8 cellular contexts compared by ENCODE assay signal in genomic region chr5:138449501-138450239, GRCh38. TPM values are rescaled to one million over a fixed set of nuclear protein-coding genes. Genes with fewer than 3 reads are reported as not detected.
DNase-seq lines count a peak whose midpoint lies in the region; ATAC-seq and TF ChIP-seq lines count a peak whose summit lies in the region.

No MANE protein-coding gene starts in this region.

- H3K4me1 ChIP-seq in GM23248 (ENCODE audit: insufficient read depth) (peaks cover 14% of the 10 kb centered on the region), adipocyte (ENCODE audit: control insufficient read depth, insufficient read depth, low read length) (peaks cover 5% of the 10 kb centered on the region), psoas muscle (no peaks in the 10 kb centered on the region), vagina (peaks cover 5% of the 10 kb centered on the region)

- no peaks in the 10 kb centered on the region for H4K20me1 ChIP-seq in GM23248 (ENCODE audit: insufficient read depth)

- peak; percentile 86 for DNase-seq in DMS114 treated with DMSO at 0.1 percent for 48 hours (lab: John Stamatoyannopoulos, UW; ENCODE audit: unreplicated experiment)
- peak; percentile 95 for DNase-seq in GM23248
- peak; percentile 51 for DNase-seq in NCI-H1048 (lab: John Stamatoyannopoulos, UW)
- peak; percentile 15 to 77 (median 61) for DNase-seq in T-cell
- DNase-seq in adipocyte (ENCODE audit: low read depth) = peak; percentile 96
- peak; percentile 94 for DNase-seq in cardiac septum (ENCODE audit: low spot score)
- DNase-seq in psoas muscle = peak; percentile 91 to 95
- peak; percentile 90 to 92 for DNase-seq in vagina (ENCODE audit: extremely low spot score in 2 of 2)

- H3K36me3 Mint-ChIP-seq in T-cell = no peaks in the 10 kb centered on the region

- no peak overlapping the region for H3K4me3 Mint-ChIP-seq in T-cell

- H3K4me3 ChIP-seq in GM23248 (peak overlapping the region; percentile 55), adipocyte (ENCODE audit: low read length) (no peak overlapping the region), psoas muscle (no peak overlapping the region), vagina (peak overlapping the region in 1 of 2 donors; percentile 13)

- no peaks in the 10 kb centered on the region for H3K27me3 ChIP-seq in GM23248 (replicated peaks; ENCODE audit: insufficient read depth)
- peaks cover 5% of the 10 kb centered on the region for H3K27me3 ChIP-seq in adipocyte (replicated peaks; ENCODE audit: control insufficient read depth, insufficient read depth, low read length)
- H3K27me3 ChIP-seq in psoas muscle (ENCODE audit: insufficient read depth in 3 of 3, low read length in 2 of 3) = no peaks in the 10 kb centered on the region
- H3K27me3 ChIP-seq in vagina = no peaks in the 10 kb centered on the region

- H3K36me3 ChIP-seq in GM23248 (ENCODE audit: low read depth) (no peaks in the 10 kb centered on the region), adipocyte (ENCODE audit: control insufficient read depth, insufficient read depth, low read length, severe bottlenecking) (no peaks in the 10 kb centered on the region), psoas muscle (ENCODE audit: insufficient read depth in 1 of 2, low read depth in 1 of 2) (no peaks in the 10 kb centered on the region), vagina (no peaks in the 10 kb centered on the region)

- H3K9me3 ChIP-seq in GM23248 (ENCODE audit: low read depth) = no peaks in the 10 kb centered on the region
- H3K9me3 ChIP-seq in adipocyte (ENCODE audit: control insufficient read depth, low read length) = no peaks in the 10 kb centered on the region
- no peaks in the 10 kb centered on the region for H3K9me3 ChIP-seq in psoas muscle
- no peaks in the 10 kb centered on the region for H3K9me3 ChIP-seq in vagina

- in situ Hi-C loops in GM23248 (cut with MboI) = no loop called here

- H3K79me2 ChIP-seq in GM23248 (ENCODE audit: insufficient read depth) = no peaks in the 10 kb centered on the region

- H3K9me2 ChIP-seq in GM23248 (ENCODE audit: insufficient read depth) = no peaks in the 10 kb centered on the region

- no peaks in the 10 kb centered on the region for H3K9me3 Mint-ChIP-seq in T-cell

- H3K4me1 Mint-ChIP-seq in T-cell = peaks cover 5 to 8% (median 5%) of the 10 kb centered on the region in 3 donors

- H3K27ac ChIP-seq in GM23248 = no peak overlapping the region
- H3K27ac ChIP-seq in psoas muscle = no peak overlapping the region
- no peak overlapping the region for H3K27ac ChIP-seq in vagina

- TF ChIP-seq POLR2A in vagina (IDR thresholded peaks at IDR 0.05) = no peak

- TF ChIP-seq CTCF in psoas muscle (IDR thresholded peaks at IDR 0.05) (peak; percentile 92), vagina (IDR thresholded peaks at IDR 0.05) (peak; percentile 85 to 96 (median 86))

- ATAC-seq in T-cell (replicated peaks in 1 of 4) (peak; percentile 76 to 93 (median 86)), psoas muscle (peak; percentile 93 to 99 (median 96))

- no peaks in the 10 kb centered on the region for H3K27me3 Mint-ChIP-seq in T-cell

- peak overlapping the region; percentile 81 for H2AFZ ChIP-seq in GM23248

- CTCF ChIA-PET in T-cell (lab: Charles Lee) = interaction anchor here (0.6 to 4.2 kb wide), 27 partner anchors 10 to 1279 kb away, joined by 3 to 43 read pairs (median 4); partner anchors contain the start of genes EGR1 (in 1 of the 2) and REEP2 (in 1 of the 2)

- peak overlapping the region; percentile 51 for H3K4me2 ChIP-seq in GM23248 (ENCODE audit: unreplicated experiment)

- POLR2A ChIA-PET in T-cell (lab: Charles Lee) = interaction anchor here (0.6 to 0.7 kb wide), 6 partner anchors 17 to 892 kb away, joined by 3 to 14 read pairs (median 4); partner anchors contain the start of gene PAIP2 (in 1 of the 2)

- WGBS in GM23248 (ENCODE audit: low coverage in 1 of 2, low lambda C conversion rate in 2 of 2, missing lambda C conversion rate in 2 of 2), 2 experiments = 10 to 13% methylated on average over 17 to 22 of the region's 22 CpGs
- 11 to 16% (median 12%) methylated on average over 22 of the region's 22 CpGs for WGBS in psoas muscle, 3 donors

- H3K9ac ChIP-seq in GM23248 = peak overlapping the region; percentile 67; the same call in 1 of the 2 replicates
- H3K9ac ChIP-seq in adipocyte (ENCODE audit: low read length) = no peak overlapping the region

- peak overlapping the region in 1 of 2 donors; percentile 52 for H3K27ac Mint-ChIP-seq in T-cell

- intact Hi-C loops in cardiac septum (cut with DNase I) = loop anchor here (1.0 kb wide), 1 partner anchor 55 kb away; no protein-coding TSS in a partner anchor
- intact Hi-C loops in psoas muscle (cut with DNase I) = loop anchor here (1.0 to 5.0 kb wide), 3 partner anchors 53 to 98 kb away; no protein-coding TSS in a partner anchor
- intact Hi-C loops in vagina (cut with DNase I) = loop anchor here (5.0 kb wide), 1 partner anchor 53 kb away; no protein-coding TSS in a partner anchor

- no peaks in the 10 kb centered on the region for H3F3A ChIP-seq in GM23248 (ENCODE audit: insufficient read depth)

RNA-seq across cellular contexts. Expression of gene REEP2, which starts 10.8 kb away (rescaled TPM):
- total RNA-seq in GM23248 (2014; rRNA removed; shearing (Covaris generic)) = 4.4 and 5.0 TPM in 2 replicates
- polyA plus RNA-seq in GM23248 (2016; fragmentation: Nextera tagmentation; extraction: Ambion mirVana) = 8.6 and 9.4 TPM in 2 replicates
- under 1 TPM; 0.18 to 0.61 (median 0.42) TPM for total RNA-seq in T-cell
- total RNA-seq in cardiac septum = 10.8 TPM
- total RNA-seq in psoas muscle = 1 to 10 TPM; 1.3 to 6.6 (median 3.1) TPM
- polyA plus RNA-seq in psoas muscle = 1 to 10 TPM in 2 of 3 donors, under 1 TPM in 1; 0.85 to 3.4 (median 1.5) TPM
- 6.1 TPM for total RNA-seq in vagina

RNA-seq across cellular contexts. Expression of gene EGR1, which starts 15.6 kb away (rescaled TPM):
- 14.3 and 19.0 TPM in 2 replicates for total RNA-seq in GM23248 (2014; rRNA removed; shearing (Covaris generic))
- polyA plus RNA-seq in GM23248 (2016; fragmentation: Nextera tagmentation; extraction: Ambion mirVana) (161 and 170 TPM in 2 replicates), psoas muscle (100 to 1,000 TPM in 1 of 3 donors, 10 to 100 TPM in 2; 12.0 to 168 (median 14.9) TPM)
- total RNA-seq in T-cell (10 to 100 TPM in 1 of 5 donors, 1 to 10 TPM in 4; 6.8 to 13.8 (median 8.0) TPM), cardiac septum (66.8 TPM), psoas muscle (100 to 1,000 TPM in 2 of 4 donors, 10 to 100 TPM in 1, 1 to 10 TPM in 1; 10.0 to 171 (median 74.8) TPM), vagina (119 TPM)
